In the genomic region with DNA sequence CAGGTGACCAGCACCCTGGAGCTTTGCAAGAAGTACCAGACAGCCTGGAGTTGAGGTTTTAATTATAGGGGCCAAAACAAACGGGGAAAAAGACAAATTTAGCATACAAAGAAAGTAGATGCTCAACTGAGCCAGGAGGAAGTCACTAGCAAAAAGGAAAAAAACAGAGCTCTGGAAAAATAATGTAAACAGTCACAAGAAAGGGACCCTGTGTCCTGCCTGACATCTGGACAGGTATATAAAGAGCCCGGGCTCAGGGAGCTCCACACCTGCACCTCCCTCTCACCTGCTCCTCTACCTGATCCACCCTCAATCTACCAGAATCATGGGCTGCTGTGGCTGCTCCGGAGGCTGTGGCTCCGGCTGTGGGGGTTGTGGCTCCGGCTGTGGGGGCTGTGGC, we compare ENCODE assay signal across 35 cellular contexts. TPM values are rescaled to one million over a fixed set of nuclear protein-coding genes. Genes with fewer than 3 reads are reported as not detected.
"Had no signal": no experiment of that assay in that cellular context is flagged by ENCODE, and none has a peak within 500 bp of the region (broad histone marks: within the 10 kb centered on the region; RNA-seq: fewer than 3 reads in every experiment).

A gene with protein sequence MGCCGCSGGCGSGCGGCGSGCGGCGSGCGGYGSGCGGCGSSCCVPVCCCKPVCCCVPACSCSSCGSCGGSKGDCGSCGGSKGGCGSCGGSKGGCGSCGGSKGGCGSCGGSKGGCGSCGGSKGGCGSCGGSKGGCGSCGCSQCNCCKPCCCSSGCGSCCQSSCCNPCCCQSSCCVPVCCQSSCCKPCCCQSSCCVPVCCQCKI (plus strand): TSS at position 301 of the 400 bp plus-strand sequence. CDS start 25 bp downstream, at position 326.

- H3K4me3 Mint-ChIP-seq: naive thymus-derived CD4-positive, alpha-beta T cell; nephron; neural progenitor cell; stimulated activated effector memory CD8-positive, alpha-beta T cell treated with anti-CD3 and anti-CD28 coated beads, Interleukin-12 subunit alpha, Interleukin-12 subunit beta, amount 100 ng/mL, for 72 hours had no signal

- DNase-seq: dermis blood vessel endothelial cell; effector memory CD4-positive, alpha-beta T cell; foreskin keratinocyte; heart left ventricle; left cardiac atrium; left lung; mesenchymal stem cell; midbrain; naive thymus-derived CD4-positive, alpha-beta T cell; nucleus accumbens; posterior cingulate gyrus; right cardiac atrium; sigmoid colon; stimulated activated CD4-positive, alpha-beta T cell treated with anti-CD3 and anti-CD28 coated beads, Interleukin-2, amount 100 ng/mL, for 24 hours; stimulated activated CD4-positive, alpha-beta T cell treated with anti-CD3 and anti-CD28 coated beads, Interleukin-4, amount 100 ng/mL, for 24 hours; stimulated activated naive CD4-positive, alpha-beta T cell treated with Interleukin-2 at 50 U/mL for 16 hours; stomach; thyroid gland; trophoblast cell had no signal

- H3K27me3 ChIP-seq: foreskin keratinocyte, hepatocyte, neural progenitor cell, thyroid gland had no signal

- H3K9me3 ChIP-seq: left lung, sigmoid colon, stomach, thyroid gland had no signal

- H3K9me3 Mint-ChIP-seq: stimulated activated effector memory CD8-positive, alpha-beta T cell treated with anti-CD3 and anti-CD28 coated beads, Interleukin-12 subunit alpha, Interleukin-12 subunit beta, amount 100 ng/mL, for 72 hours had no signal

- H3K27ac ChIP-seq: coronary artery, esophagus muscularis mucosa, foreskin keratinocyte, gastroesophageal sphincter, heart left ventricle, hepatocyte, left lung, neural progenitor cell, sigmoid colon, stomach, thyroid gland had no signal

- H3K4me2 ChIP-seq: hepatocyte, neural progenitor cell had no signal

- H3K27ac Mint-ChIP-seq: naive thymus-derived CD4-positive, alpha-beta T cell; nephron; stimulated activated effector memory CD8-positive, alpha-beta T cell treated with anti-CD3 and anti-CD28 coated beads, Interleukin-12 subunit alpha, Interleukin-12 subunit beta, amount 100 ng/mL, for 72 hours had no signal

- H3K4me1 ChIP-seq: esophagus muscularis mucosa, foreskin keratinocyte, gastroesophageal sphincter, heart left ventricle, left lung, neural progenitor cell, thyroid gland had no signal

- H3K9ac ChIP-seq: neural progenitor cell had no signal

- ATAC-seq: foreskin keratinocyte; gastroesophageal sphincter; heart left ventricle; left cardiac atrium; left lung; naive thymus-derived CD4-positive, alpha-beta T cell; right cardiac atrium; stimulated activated effector memory CD8-positive, alpha-beta T cell treated with anti-CD3 and anti-CD28 coated beads, Interleukin-12 subunit alpha, Interleukin-12 subunit beta, amount 100 ng/mL, for 72 hours had no signal

- H3K36me3 Mint-ChIP-seq: naive thymus-derived CD4-positive, alpha-beta T cell; neural progenitor cell; stimulated activated effector memory CD8-positive, alpha-beta T cell treated with anti-CD3 and anti-CD28 coated beads, Interleukin-12 subunit alpha, Interleukin-12 subunit beta, amount 100 ng/mL, for 72 hours had no signal

- H3K4me1 Mint-ChIP-seq: stimulated activated effector memory CD8-positive, alpha-beta T cell treated with anti-CD3 and anti-CD28 coated beads, Interleukin-12 subunit alpha, Interleukin-12 subunit beta, amount 100 ng/mL, for 72 hours had no signal

- H3K4me3 ChIP-seq: coronary artery, esophagus muscularis mucosa, gastroesophageal sphincter, heart left ventricle, hepatocyte, left lung, neural progenitor cell, sigmoid colon, stomach, thyroid gland had no signal

- H3K36me3 ChIP-seq: esophagus muscularis mucosa, gastroesophageal sphincter, heart left ventricle, left lung, neural progenitor cell, sigmoid colon, stomach, thyroid gland had no signal

RNA-seq across cellular contexts. Expression of the gene that starts here (rescaled TPM):
- total RNA-seq: dermis blood vessel endothelial cell; endothelial cell of umbilical vein; epithelial cell of proximal tubule; esophagus muscularis mucosa; fibroblast of lung; foreskin keratinocyte; gastroesophageal sphincter; heart left ventricle; hepatocyte; kidney epithelial cell; left cardiac atrium; left lung; mucosa of gallbladder; naive thymus-derived CD4-positive, alpha-beta T cell; right cardiac atrium; sigmoid colon; skeletal muscle tissue; stomach; subcutaneous adipose tissue; temporal lobe; thyroid gland; urinary bladder had no signal
